Comparison of ENCODE assay signal across 8 cellular contexts in the genomic region with DNA sequence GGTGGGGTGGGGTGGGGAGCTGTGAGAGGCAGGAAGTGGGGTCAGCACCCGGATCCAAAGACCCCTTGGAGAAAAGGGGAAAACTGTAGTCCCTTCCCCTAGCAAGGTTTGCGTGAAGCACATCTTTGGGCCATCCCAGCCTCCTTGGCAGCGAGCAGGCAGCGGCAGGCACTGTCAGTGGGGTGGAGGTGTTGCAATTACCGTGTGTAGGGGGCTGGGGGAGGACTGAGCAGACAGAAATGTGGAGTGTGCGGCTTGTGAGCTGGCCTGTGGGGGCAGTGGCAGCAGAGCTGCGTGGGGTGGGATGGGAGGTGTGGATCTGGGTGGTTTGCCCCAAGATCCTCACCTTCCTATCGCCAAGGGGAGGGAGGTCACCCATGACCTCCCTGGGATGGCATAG. TPM values are rescaled to one million over a fixed set of nuclear protein-coding genes. Genes with fewer than 3 reads are reported as not detected.
DNase-seq lines count a peak whose midpoint lies in the region; ATAC-seq and TF ChIP-seq lines count a peak whose summit lies in the region.

No MANE protein-coding gene starts in this region.

- H3K9me3 Mint-ChIP-seq in activated T-cell treated with anti-CD3 and anti-CD28 coated beads, Interleukin-2, amount 50 U/mL, for 24 hours: no peaks in the 10 kb centered on the region

- TF ChIP-seq CTCF in body of pancreas (IDR thresholded peaks at IDR 0.05) (no peak), lung (IDR thresholded peaks at IDR 0.05; ENCODE audit: control extremely low read depth, extremely low read depth) (no peak), thyroid gland (IDR thresholded peaks at IDR 0.05) (no peak)

- intact Hi-C loops in body of pancreas (cut with DNase I): no loop called here
- intact Hi-C loops in thyroid gland (cut with DNase I): no loop called here

- no peaks in the 10 kb centered on the region for H3K36me3 ChIP-seq in body of pancreas (replicated peaks in 1 of 2; ENCODE audit: insufficient read depth in 1 of 2, low read depth in 2 of 2)
- no peaks in the 10 kb centered on the region for H3K36me3 ChIP-seq in lung (ENCODE audit: control insufficient read depth in 2 of 2, insufficient read depth in 2 of 2, low read length in 2 of 2)
- H3K36me3 ChIP-seq in thyroid gland: no peaks in the 10 kb centered on the region

- no peak for ATAC-seq in body of pancreas
- ATAC-seq in lung (ENCODE audit: insufficient read depth, low FRiP score): no peak
- ATAC-seq in HG03469 (IDR thresholded peaks at IDR 0.05; ENCODE audit: unreplicated experiment): no peak

- H3K27me3 ChIP-seq in body of pancreas (no peaks in the 10 kb centered on the region), lung (ENCODE audit: control insufficient read depth, insufficient read depth) (no peaks in the 10 kb centered on the region), thyroid gland (no peaks in the 10 kb centered on the region)

- H3K4me3 Mint-ChIP-seq in activated T-cell treated with anti-CD3 and anti-CD28 coated beads, Interleukin-2, amount 50 U/mL, for 24 hours: no peak overlapping the region

- H3K36me3 Mint-ChIP-seq in activated T-cell treated with anti-CD3 and anti-CD28 coated beads, Interleukin-2, amount 50 U/mL, for 24 hours (ENCODE audit: low read depth): no peaks in the 10 kb centered on the region

- 62 to 85% methylated on average over 6 to 8 of the region's 8 CpGs for WGBS in body of pancreas, 2 donors
- WGBS in lung, 2 donors: 39 to 60% methylated on average over 8 of the region's 8 CpGs
- WGBS in thyroid gland, 2 donors: 83 to 90% methylated on average over 6 to 7 of the region's 8 CpGs

- peaks cover 28% of the 10 kb centered on the region for H3K4me1 Mint-ChIP-seq in activated T-cell treated with anti-CD3 and anti-CD28 coated beads, Interleukin-2, amount 50 U/mL, for 24 hours (ENCODE audit: low read depth)

- H3K27me3 Mint-ChIP-seq in activated T-cell treated with anti-CD3 and anti-CD28 coated beads, Interleukin-2, amount 50 U/mL, for 24 hours: no peaks in the 10 kb centered on the region

- peaks cover 90% of the 10 kb centered on the region for H3K4me1 ChIP-seq in body of pancreas
- peaks cover 20 to 36% of the 10 kb centered on the region in 2 donors for H3K4me1 ChIP-seq in lung (ENCODE audit: control insufficient read depth in 2 of 2, insufficient read depth in 2 of 2, low read length in 2 of 2)
- peaks cover 33 to 78% of the 10 kb centered on the region in 2 donors for H3K4me1 ChIP-seq in thyroid gland

- H3K4me3 ChIP-seq in body of pancreas: no peak overlapping the region
- H3K4me3 ChIP-seq in lung: no peak overlapping the region
- H3K4me3 ChIP-seq in thyroid gland (replicated peaks in 1 of 3): no peak overlapping the region

- TF ChIP-seq POLR2A in body of pancreas (IDR thresholded peaks at IDR 0.05): no peak
- TF ChIP-seq POLR2A in thyroid gland (IDR thresholded peaks at IDR 0.05): no peak

- H3K9me3 ChIP-seq in body of pancreas: no peaks in the 10 kb centered on the region
- no peaks in the 10 kb centered on the region for H3K9me3 ChIP-seq in lung (ENCODE audit: control insufficient read depth in 2 of 2, insufficient read depth in 1 of 2, low read length in 1 of 2)
- no peaks in the 10 kb centered on the region for H3K9me3 ChIP-seq in thyroid gland

- peak overlapping the region; percentile 68 for H3K27ac Mint-ChIP-seq in activated T-cell treated with anti-CD3 and anti-CD28 coated beads, Interleukin-2, amount 50 U/mL, for 24 hours

- DNase-seq in activated T-cell treated with anti-CD3 and anti-CD28 coated beads, Interleukin-2, amount 50 U/mL, for 24 hours: no peak
- DNase-seq in activated T-cell treated with anti-CD3 and anti-CD28 coated beads for 4 hours (no peak), body of pancreas (no peak), lung (ENCODE audit: low spot score) (no peak), thyroid gland (no peak), NCI-H128 (lab: John Stamatoyannopoulos, UW; ENCODE audit: unreplicated experiment) (no peak), germinal center (ENCODE audit: low spot score) (no peak)

- H3K27ac ChIP-seq in body of pancreas (peak overlapping the region; percentile 75 to 96 (median 90)), lung (ENCODE audit: low read depth in 1 of 2, low read length in 1 of 2) (peak overlapping the region; percentile 71 to 82), thyroid gland (peak overlapping the region in 2 of 3 donors; percentile 17 to 91)

RNA-seq across cellular contexts. Expression of gene DAGLA, which starts 16.4 kb away (rescaled TPM):
- 1 to 10 TPM; 7.0 to 9.9 TPM for total RNA-seq in body of pancreas
- total RNA-seq in lung: 1 to 10 TPM; 1.5 to 7.5 TPM
- polyA plus RNA-seq in lung: 1 to 10 TPM; 2.9 to 3.0 TPM
- 1 to 10 TPM; 1.7 to 2.8 (median 1.9) TPM for total RNA-seq in thyroid gland

RNA-seq across cellular contexts. Expression of gene MYRF, which starts 55.8 kb away (rescaled TPM):
- total RNA-seq in body of pancreas: 10 to 100 TPM; 33.2 to 47.5 TPM
- total RNA-seq in lung: 10 to 100 TPM; 27.1 to 41.2 TPM
- polyA plus RNA-seq in lung: 10 to 100 TPM; 11.9 to 23.3 TPM
- total RNA-seq in thyroid gland: under 1 TPM in 3 of 4 donors, not detected in 1; 0.11 to 0.83 (median 0.27) TPM

Comparison
In these comparisons a context has a peak if more than half of its experiments do, and no peak if none do; other contexts are left out.
1. RNA of gene MYRF, which starts 55.8 kb away (total RNA-seq): 33.2 to 47.5 TPM in body of pancreas and 27.1 to 41.2 TPM in lung; 0.11 to 0.83 TPM in thyroid gland; every median in the first group is over 10 times any median in the second.
2. Peak in every context shown above with its lines, with median percentiles within 50 percentile points of each other: H3K27ac ChIP-seq.